Comparison of ENCODE assay signal across 8 cellular contexts in genomic region chr5:38208782-38209378, GRCh38. TPM values are rescaled to one million over a fixed set of nuclear protein-coding genes. Genes with fewer than 3 reads are reported as not detected.
DNase-seq lines count a peak whose midpoint lies in the region; ATAC-seq and TF ChIP-seq lines count a peak whose summit lies in the region.

No MANE protein-coding gene starts in this region.

- ATAC-seq in HG02588 (IDR thresholded peaks at IDR 0.05; ENCODE audit: unreplicated experiment) (no peak), HG03039 (IDR thresholded peaks at IDR 0.05; ENCODE audit: unreplicated experiment) (no peak)

- peak; percentile 26 for DNase-seq in activated naive CD4-positive, alpha-beta T cell treated with anti-CD3 and anti-CD28 coated beads, Interleukin-2, amount 10 ng/mL, durations not matched to agents 7 days and 5 days
- DNase-seq in activated naive CD4-positive, alpha-beta T cell (lab: John Stamatoyannopoulos, UW): no peak
- DNase-seq in NCI-H2081 (lab: John Stamatoyannopoulos, UW) (peak; percentile 70 to 74), astrocyte of the hippocampus (ENCODE audit: low read depth, low spot score) (peak; percentile 56), colonic mucosa (no peak)

- H3K4me3 ChIP-seq in liver (ENCODE audit: low read depth in 1 of 3, low read length in 3 of 3) (no peak overlapping the region), colonic mucosa (no peak overlapping the region)

- CTCF ChIA-PET in activated naive CD4-positive, alpha-beta T cell treated with anti-CD3 and anti-CD28 coated beads, Interleukin-2, amount 10 ng/mL, durations not matched to agents 7 days and 5 days (lab: Charles Lee): interaction anchor here (1.1 kb wide), 1 partner anchor 601 kb away, joined by 4 read pairs; no protein-coding TSS in a partner anchor

- H3K4me3 Mint-ChIP-seq in activated naive CD4-positive, alpha-beta T cell treated with anti-CD3 and anti-CD28 coated beads, Interleukin-2, amount 10 ng/mL, durations not matched to agents 7 days and 5 days: no peak overlapping the region

- H3K36me3 ChIP-seq in liver (ENCODE audit: control insufficient read depth in 4 of 4, insufficient read depth in 3 of 4, low read depth in 1 of 4, low read length in 3 of 4) (no peaks in the 10 kb centered on the region), colonic mucosa (no peaks in the 10 kb centered on the region)

- intact Hi-C loops in colonic mucosa (cut with DNase I): no loop called here

- H3K4me1 ChIP-seq in liver (ENCODE audit: control insufficient read depth in 4 of 4, insufficient read depth in 4 of 4, low read length in 3 of 4) (no peaks in the 10 kb centered on the region), colonic mucosa (no peaks in the 10 kb centered on the region)

- H3K27ac ChIP-seq in liver (ENCODE audit: low read depth in 1 of 2, low read length in 2 of 2): no peak overlapping the region
- no peak overlapping the region for H3K27ac ChIP-seq in colonic mucosa

- H3K36me3 Mint-ChIP-seq in activated naive CD4-positive, alpha-beta T cell treated with anti-CD3 and anti-CD28 coated beads, Interleukin-2, amount 10 ng/mL, durations not matched to agents 7 days and 5 days: no peaks in the 10 kb centered on the region

- H3K9me3 Mint-ChIP-seq in activated naive CD4-positive, alpha-beta T cell treated with anti-CD3 and anti-CD28 coated beads, Interleukin-2, amount 10 ng/mL, durations not matched to agents 7 days and 5 days: no peaks in the 10 kb centered on the region

- H3K4me1 Mint-ChIP-seq in activated naive CD4-positive, alpha-beta T cell treated with anti-CD3 and anti-CD28 coated beads, Interleukin-2, amount 10 ng/mL, durations not matched to agents 7 days and 5 days: no peaks in the 10 kb centered on the region

- H3K9ac ChIP-seq in liver (ENCODE audit: low read depth in 1 of 2, low read length in 2 of 2) (no peak overlapping the region), colonic mucosa (ENCODE audit: low read depth in 2 of 2, low read length in 2 of 2) (no peak overlapping the region)

- peaks cover 0 to 4% (median 0%) of the 10 kb centered on the region in 4 donors for H3K27me3 ChIP-seq in liver (ENCODE audit: control insufficient read depth in 4 of 4, insufficient read depth in 4 of 4, low read length in 3 of 4)
- H3K27me3 ChIP-seq in colonic mucosa: no peaks in the 10 kb centered on the region

- peaks cover 17% of the 10 kb centered on the region for H3K27me3 Mint-ChIP-seq in activated naive CD4-positive, alpha-beta T cell treated with anti-CD3 and anti-CD28 coated beads, Interleukin-2, amount 10 ng/mL, durations not matched to agents 7 days and 5 days

- TF ChIP-seq CTCF in liver (IDR thresholded peaks at IDR 0.05; ENCODE audit: low read depth, low read length, missing input control): peak; percentile 30
- no peak for TF ChIP-seq CTCF in colonic mucosa (IDR thresholded peaks at IDR 0.05)

- H3K9me3 ChIP-seq in liver (ENCODE audit: control insufficient read depth in 4 of 4, low read length in 3 of 4): no peaks in the 10 kb centered on the region
- H3K9me3 ChIP-seq in colonic mucosa: no peaks in the 10 kb centered on the region

- TF ChIP-seq RAD21 in liver (IDR thresholded peaks at IDR 0.05): peak; percentile 77 to 80

- 18% methylated on average over 1 of the region's 1 CpG for WGBS in liver

- no peak overlapping the region for H3K27ac Mint-ChIP-seq in activated naive CD4-positive, alpha-beta T cell treated with anti-CD3 and anti-CD28 coated beads, Interleukin-2, amount 10 ng/mL, durations not matched to agents 7 days and 5 days

TF ChIP-seq in liver, 16 proteins besides CTCF, POLR2A, EP300 and RAD21:
- TF ChIP-seq, protein P1, sequence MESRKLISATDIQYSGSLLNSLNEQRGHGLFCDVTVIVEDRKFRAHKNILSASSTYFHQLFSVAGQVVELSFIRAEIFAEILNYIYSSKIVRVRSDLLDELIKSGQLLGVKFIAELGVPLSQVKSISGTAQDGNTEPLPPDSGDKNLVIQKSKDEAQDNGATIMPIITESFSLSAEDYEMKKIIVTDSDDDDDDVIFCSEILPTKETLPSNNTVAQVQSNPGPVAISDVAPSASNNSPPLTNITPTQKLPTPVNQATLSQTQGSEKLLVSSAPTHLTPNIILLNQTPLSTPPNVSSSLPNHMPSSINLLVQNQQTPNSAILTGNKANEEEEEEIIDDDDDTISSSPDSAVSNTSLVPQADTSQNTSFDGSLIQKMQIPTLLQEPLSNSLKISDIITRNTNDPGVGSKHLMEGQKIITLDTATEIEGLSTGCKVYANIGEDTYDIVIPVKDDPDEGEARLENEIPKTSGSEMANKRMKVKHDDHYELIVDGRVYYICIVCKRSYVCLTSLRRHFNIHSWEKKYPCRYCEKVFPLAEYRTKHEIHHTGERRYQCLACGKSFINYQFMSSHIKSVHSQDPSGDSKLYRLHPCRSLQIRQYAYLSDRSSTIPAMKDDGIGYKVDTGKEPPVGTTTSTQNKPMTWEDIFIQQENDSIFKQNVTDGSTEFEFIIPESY (IDR thresholded peaks at IDR 0.05): no peak
- TF ChIP-seq FOXA2 (IDR thresholded peaks at IDR 0.05) (no peak), REST (IDR thresholded peaks at IDR 0.05) (no peak), ATF3 (IDR thresholded peaks at IDR 0.05) (no peak), HNF4A (conservative IDR thresholded peaks at IDR 0.05) (no peak), NR2F2 (IDR thresholded peaks at IDR 0.05) (no peak), SP1 (IDR thresholded peaks at IDR 0.05) (no peak)

RNA-seq across cellular contexts. Expression of gene EGFLAM, which starts 49.5 kb away (rescaled TPM):
- total RNA-seq in liver: 1 to 10 TPM; 1.8 to 4.9 TPM
- polyA plus RNA-seq in liver: 1 to 10 TPM; 1.1 to 2.0 TPM
- total RNA-seq in colonic mucosa: 1 to 10 TPM in 1 of 2 donors, under 1 TPM in 1; 0.40 to 2.0 TPM

Comparison
In these comparisons a context has a peak if more than half of its experiments do, and no peak if none do; other contexts are left out.
1. DNase-seq: peak in activated naive CD4-positive, alpha-beta T cell treated with anti-CD3 and anti-CD28 coated beads, Interleukin-2, amount 10 ng/mL, durations not matched to agents 7 days and 5 days (single experiment), NCI-H2081 (2 of 2) and astrocyte of the hippocampus (single experiment); none in activated naive CD4-positive, alpha-beta T cell (0 of 4) and colonic mucosa (single experiment).